Comparison of ENCODE assay signal across 1 cellular context in genomic region chr7:56045796-56046195, GRCh38.
TF ChIP-seq lines count a peak whose summit lies in the region.

No MANE protein-coding gene starts in this region.

TF ChIP-seq in IMR-90, 13 proteins besides CTCF, POLR2A, EP300 and RAD21:
- no peak for TF ChIP-seq CEBPB (IDR thresholded peaks at IDR 0.05; ENCODE audit: low read depth, low read length)
- no peak for TF ChIP-seq RFX5 (IDR thresholded peaks at IDR 0.05; ENCODE audit: low read depth, low read length)
- no peak for TF ChIP-seq SMC3 (IDR thresholded peaks at IDR 0.05; ENCODE audit: low read depth, low read length)
- TF ChIP-seq RCOR1 (IDR thresholded peaks at IDR 0.05; ENCODE audit: insufficient replicate concordance, low read length), result no peak
- no peak for TF ChIP-seq FOS (IDR thresholded peaks at IDR 0.05; ENCODE audit: low read depth, low read length)
- TF ChIP-seq MXI1 (IDR thresholded peaks at IDR 0.05; ENCODE audit: borderline replicate concordance, low read depth, low read length), result no peak
- TF ChIP-seq MAZ (IDR thresholded peaks at IDR 0.05; ENCODE audit: borderline replicate concordance, low read depth, low read length), result no peak
